ENCODE assay signal across 9 cellular contexts in the genomic region with DNA sequence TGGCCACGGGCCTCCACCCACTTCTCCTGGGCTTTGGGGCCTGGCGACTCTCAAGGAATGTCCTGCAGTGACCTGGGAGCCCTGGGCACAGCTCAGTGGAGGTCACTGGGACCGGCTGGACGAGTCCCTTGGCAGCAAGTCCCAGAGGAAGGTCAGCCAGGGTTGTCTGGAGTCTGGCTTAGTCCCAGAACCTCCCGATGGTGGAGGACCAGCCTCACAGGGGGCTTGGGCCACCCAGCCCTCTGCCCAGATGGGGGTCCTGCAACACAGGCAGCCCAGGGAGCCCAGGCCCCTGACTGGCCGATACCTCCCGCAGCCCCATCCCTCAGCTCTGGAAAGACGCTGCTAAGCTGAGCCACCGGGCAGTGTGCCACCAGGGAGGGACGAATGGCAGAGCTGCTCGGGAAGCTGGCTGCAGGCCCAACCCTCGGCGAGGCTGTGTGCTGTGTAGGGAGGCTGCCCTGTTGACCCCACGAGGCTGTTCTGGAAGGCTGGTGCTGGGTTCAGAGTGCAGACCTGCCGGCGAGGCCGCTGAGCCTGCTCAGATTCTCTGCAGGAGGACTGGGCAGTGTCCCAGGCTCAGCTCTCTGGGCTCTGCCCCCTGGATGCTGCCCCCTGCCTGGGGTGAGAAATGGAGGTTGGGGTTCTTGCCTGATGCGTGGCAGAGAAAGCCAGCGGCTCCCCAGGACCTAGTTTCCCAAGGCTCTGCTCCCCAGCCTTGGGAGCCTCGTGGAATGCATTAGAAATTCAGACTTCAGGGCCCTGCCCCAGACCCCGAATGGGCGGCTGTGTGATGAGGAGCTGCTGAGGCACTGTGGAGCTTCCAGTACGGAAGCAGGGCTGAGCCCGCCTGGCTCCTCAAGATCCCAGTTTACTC.
DNase-seq lines count a peak whose midpoint lies in the region; ATAC-seq, FAIRE-seq and TF ChIP-seq lines count a peak whose summit lies in the region.
"Had no signal": no experiment of that assay in that cellular context is flagged by ENCODE, and none has a peak within 500 bp of the region (broad histone marks: within the 10 kb centered on the region; RNA-seq: fewer than 3 reads in every experiment).

No MANE protein-coding gene starts in this region.

- peaks cover 0 to 11% (median 5%) of the 10 kb centered on the region in 4 donors for H3K4me1 ChIP-seq in Peyer's patch

- no peak for FAIRE-seq in GM12892 (lab: Jason Lieb, UNC)
- FAIRE-seq: bronchial epithelial cell had no signal

- H3K36me3 ChIP-seq in Peyer's patch = no peaks in the 10 kb centered on the region

- TF ChIP-seq CTCF in Peyer's patch (IDR thresholded peaks at IDR 0.05) = no peak

- no peak overlapping the region for H3K27ac ChIP-seq in Peyer's patch

- H3K9me3 ChIP-seq in Peyer's patch = no peaks in the 10 kb centered on the region

- H3K4me3 ChIP-seq in Peyer's patch = no peak overlapping the region

- ATAC-seq in GM19397 (IDR thresholded peaks at IDR 0.05; ENCODE audit: unreplicated experiment) = no peak

- H3K27me3 ChIP-seq in Peyer's patch = no peaks in the 10 kb centered on the region

- peak; percentile 24 for DNase-seq in DMS79 (lab: John Stamatoyannopoulos, UW)
- DNase-seq in Peyer's patch = peak in 2 of 3 donors; percentile 80 to 81
- peak; percentile 4 for DNase-seq in glomerular visceral epithelial cell (ENCODE audit: extremely low spot score)
- DNase-seq in pons (ENCODE audit: low spot score) = peak; percentile 59
- DNase-seq in activated naive CD4-positive, alpha-beta T cell treated with anti-CD3 and anti-CD28 coated beads, Interleukin-2, amount 50 U/mL, for 16 hours = no peak
- no peak for DNase-seq in activated CD8-positive, alpha-beta memory T cell treated with anti-CD3 and anti-CD28 coated beads for 24 hours
- DNase-seq in GM12892 (ENCODE audit: insufficient read length) = no peak

- no peak for TF ChIP-seq POLR2A in Peyer's patch (IDR thresholded peaks at IDR 0.05)
- TF ChIP-seq POLR2A in GM12892 (IDR thresholded peaks at IDR 0.05; ENCODE audit: low read depth, low read length) = no peak

Comparison
In these comparisons a context has a peak if more than half of its experiments do, and no peak if none do; other contexts are left out.
1. DNase-seq: peak in DMS79 (single experiment), Peyer's patch (2 of 3), glomerular visceral epithelial cell (single experiment) and pons (single experiment); none in activated naive CD4-positive, alpha-beta T cell treated with anti-CD3 and anti-CD28 coated beads, Interleukin-2, amount 50 U/mL, for 16 hours (single experiment), activated CD8-positive, alpha-beta memory T cell treated with anti-CD3 and anti-CD28 coated beads for 24 hours (single experiment) and GM12892 (single experiment).